ENCODE assay signal across 12 cellular contexts in the genomic region with DNA sequence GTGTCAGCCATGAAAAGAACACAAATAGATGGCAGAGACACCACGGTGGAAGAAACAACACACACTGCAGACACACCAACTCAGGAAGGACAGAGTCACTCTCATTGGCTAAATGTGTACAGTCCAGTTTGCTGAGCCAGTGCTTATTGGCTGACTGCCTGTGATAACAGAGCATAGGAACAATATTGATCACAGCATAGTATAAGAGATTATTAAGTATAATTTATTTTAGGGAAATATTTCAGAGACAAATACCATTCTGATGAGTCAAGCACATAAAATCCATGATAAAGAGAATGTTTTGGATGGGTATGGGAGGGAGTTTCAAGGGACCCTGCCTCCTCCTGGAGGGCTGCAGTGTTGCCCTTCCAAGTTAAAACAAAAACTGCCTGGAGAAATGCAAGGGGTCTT. TPM values are rescaled to one million over a fixed set of nuclear protein-coding genes. Genes with fewer than 3 reads are reported as not detected.
DNase-seq lines count a peak whose midpoint lies in the region; ATAC-seq, FAIRE-seq and TF ChIP-seq lines count a peak whose summit lies in the region.
"Had no signal": no experiment of that assay in that cellular context is flagged by ENCODE, and none has a peak within 500 bp of the region (broad histone marks: within the 10 kb centered on the region; RNA-seq: fewer than 3 reads in every experiment).

No MANE protein-coding gene starts in this region.

- H2AFZ ChIP-seq in GM23338 (no peak overlapping the region), OCI-LY7 (ENCODE audit: low read length) (no peak overlapping the region)

- intact Hi-C loops in OCI-LY7 (cut with micrococcal nuclease; ENCODE audit: unreplicated experiment) = no loop called here
- intact Hi-C loops in kidney (cut with DNase I) = no loop called here

- FAIRE-seq in kidney (lab: Jason Lieb, UNC) = no peak

- H3F3A ChIP-seq in GM23338 (replicated peaks; ENCODE audit: low read depth) = no peaks in the 10 kb centered on the region

- H3K36me3 Mint-ChIP-seq in GM23338 (ENCODE audit: low read depth) = no peaks in the 10 kb centered on the region

- H3K27me3 Mint-ChIP-seq in GM23338 (ENCODE audit: insufficient read depth, low read depth, poor library complexity) = no peaks in the 10 kb centered on the region
- H3K27me3 Mint-ChIP-seq: activated naive CD8-positive, alpha-beta T cell had no signal

- H3K9me2 ChIP-seq in GM23338 (ENCODE audit: insufficient read depth) (peaks cover 4% of the 10 kb centered on the region; the same call in 1 of the 2 replicates), OCI-LY7 (ENCODE audit: insufficient read depth, low read length) (no peaks in the 10 kb centered on the region; the same call in 1 of the 2 replicates)

- H3K36me3 ChIP-seq in BLaER1 (no peaks in the 10 kb centered on the region), GM23338 (ENCODE audit: insufficient read depth) (no peaks in the 10 kb centered on the region), OCI-LY7 (ENCODE audit: insufficient read depth, low read length) (peaks cover 4% of the 10 kb centered on the region; the same call in 1 of the 2 replicates), kidney (ENCODE audit: control insufficient read depth in 1 of 2, insufficient read depth in 2 of 2, low read length in 2 of 2) (no peaks in the 10 kb centered on the region)

- H3K9me3 Mint-ChIP-seq in GM23338 = no peaks in the 10 kb centered on the region; the same call in 2 of the 3 replicates

- no peaks in the 10 kb centered on the region for H3K27me3 ChIP-seq in BLaER1
- no peaks in the 10 kb centered on the region for H3K27me3 ChIP-seq in GM23338 (ENCODE audit: insufficient read depth)

- TF ChIP-seq CTCF in GM23338 (conservative IDR thresholded peaks at IDR 0.05; ENCODE audit: low read depth in 2 of 2) (peak; percentile 23 to 44; a peak in 3 of 4 replicates), OCI-LY7 (conservative IDR thresholded peaks at IDR 0.05; ENCODE audit: low read length) (0 out of 2 replicates have a peak, but pooled peaks have one; percentile 8), kidney (IDR thresholded peaks at IDR 0.05; ENCODE audit: borderline replicate concordance, extremely low read depth, insufficient read depth) (no peak)

- H3K27ac ChIP-seq in BLaER1 = no peak overlapping the region
- no peak overlapping the region for H3K27ac ChIP-seq in GM23338 (ENCODE audit: low read depth)
- H3K27ac ChIP-seq in OCI-LY7 (ENCODE audit: low read depth, low read length, poor library complexity, severe bottlenecking) = no peak overlapping the region
- no peak overlapping the region for H3K27ac ChIP-seq in kidney (ENCODE audit: low read depth in 2 of 2, low read length in 2 of 2)

- H3K9ac ChIP-seq in BLaER1 = no peak overlapping the region
- no peak overlapping the region for H3K9ac ChIP-seq in kidney (ENCODE audit: low read length in 2 of 2)

- H3K4me3 ChIP-seq in BLaER1 = no peak overlapping the region
- H3K4me3 ChIP-seq in GM23338 = no peak overlapping the region
- H3K4me3 ChIP-seq in OCI-LY7 (ENCODE audit: low read depth, low read length, poor library complexity, severe bottlenecking) = no peak overlapping the region
- no peak overlapping the region for H3K4me3 ChIP-seq in kidney (ENCODE audit: low read length in 2 of 2)

- no peak overlapping the region for H3K27ac Mint-ChIP-seq in GM23338
- H3K27ac Mint-ChIP-seq: activated naive CD8-positive, alpha-beta T cell had no signal

- no peak overlapping the region for H3K4me3 Mint-ChIP-seq in GM23338
- H3K4me3 Mint-ChIP-seq: activated naive CD8-positive, alpha-beta T cell had no signal

- DNase-seq in GM23338 (ENCODE audit: low spot score) = peak; percentile 59
- no peak for DNase-seq in OCI-LY7 (ENCODE audit: low spot score)
- peak; percentile 25 for DNase-seq in hepatic stellate cell (ENCODE audit: low spot score)
- no peak for DNase-seq in kidney
- no peak for DNase-seq in activated gamma-delta T cell treated with Interleukin-2 at 50 U/mL for 16 hours
- no peak for DNase-seq in amniotic stem cell (lab: John Stamatoyannopoulos, UW)
- DNase-seq: activated CD4-positive, CD25-positive, alpha-beta regulatory T cell treated with anti-CD3 and anti-CD28 coated beads, Interleukin-2, amount 50 U/mL, for 72 hours; Caco-2; NCI-H1694 had no signal

- H3K79me2 ChIP-seq in GM23338 (replicated peaks; ENCODE audit: insufficient read depth) = peaks cover 9% of the 10 kb centered on the region; the same call in 1 of the 2 replicates
- no peaks in the 10 kb centered on the region; the same call in 1 of the 2 replicates for H3K79me2 ChIP-seq in OCI-LY7 (ENCODE audit: insufficient read depth, low read depth, low read length)

- peaks cover 5% of the 10 kb centered on the region; the same call in 1 of the 3 replicates for H3K4me1 Mint-ChIP-seq in GM23338

- H3K4me2 ChIP-seq in BLaER1 = peak overlapping the region; percentile 34
- H3K4me2 ChIP-seq in GM23338 = no peak overlapping the region
- peak overlapping the region; percentile 33 for H3K4me2 ChIP-seq in OCI-LY7 (ENCODE audit: low read length)

- ATAC-seq in GM23338 (peak; percentile 60), HG03196 (IDR thresholded peaks at IDR 0.05; ENCODE audit: unreplicated experiment) (no peak)

- no peaks in the 10 kb centered on the region for H4K20me1 ChIP-seq in BLaER1
- no peaks in the 10 kb centered on the region for H4K20me1 ChIP-seq in GM23338 (replicated peaks; ENCODE audit: insufficient read depth)
- H4K20me1 ChIP-seq in OCI-LY7 (ENCODE audit: insufficient read depth, low read length) = no peaks in the 10 kb centered on the region

- H3K9me3 ChIP-seq in BLaER1 (peaks cover 2% of the 10 kb centered on the region), OCI-LY7 (ENCODE audit: low read length) (no peaks in the 10 kb centered on the region), kidney (ENCODE audit: control insufficient read depth in 1 of 2, low read length in 2 of 2) (no peaks in the 10 kb centered on the region)
- H3K9me3 ChIP-seq: Caco-2 had no signal

- POLR2A ChIA-PET in OCI-LY7 (lab: Charles Lee) = interaction anchor here (1.0 kb wide), 1 partner anchor 26 kb away, joined by 4 read pairs; no protein-coding TSS in a partner anchor

- H3K4me1 ChIP-seq in BLaER1 (peaks cover 9% of the 10 kb centered on the region), GM23338 (ENCODE audit: insufficient read depth) (peaks cover 12% of the 10 kb centered on the region; the same call in 1 of the 2 replicates), OCI-LY7 (ENCODE audit: insufficient read depth, low read length, poor library complexity, severe bottlenecking) (peaks cover 12% of the 10 kb centered on the region), kidney (ENCODE audit: control insufficient read depth in 1 of 2, insufficient read depth in 1 of 2, low read depth in 1 of 2, low read length in 2 of 2) (peaks cover 0 to 5% of the 10 kb centered on the region in 2 donors)

- BruUV-seq in OCI-LY7 (replicated peaks; lab: Mats Ljungman, UMichigan) = no TSS peak

- CTCF ChIA-PET in OCI-LY7 (lab: Charles Lee; ENCODE audit: unreplicated experiment) = interaction anchor here (0.6 kb wide), 1 partner anchor 392 kb away, joined by 3 read pairs; no protein-coding TSS in a partner anchor

TF ChIP-seq in GM23338, 12 proteins besides CTCF, POLR2A, EP300 and RAD21 (continues in another document):
- TF ChIP-seq, protein P1, sequence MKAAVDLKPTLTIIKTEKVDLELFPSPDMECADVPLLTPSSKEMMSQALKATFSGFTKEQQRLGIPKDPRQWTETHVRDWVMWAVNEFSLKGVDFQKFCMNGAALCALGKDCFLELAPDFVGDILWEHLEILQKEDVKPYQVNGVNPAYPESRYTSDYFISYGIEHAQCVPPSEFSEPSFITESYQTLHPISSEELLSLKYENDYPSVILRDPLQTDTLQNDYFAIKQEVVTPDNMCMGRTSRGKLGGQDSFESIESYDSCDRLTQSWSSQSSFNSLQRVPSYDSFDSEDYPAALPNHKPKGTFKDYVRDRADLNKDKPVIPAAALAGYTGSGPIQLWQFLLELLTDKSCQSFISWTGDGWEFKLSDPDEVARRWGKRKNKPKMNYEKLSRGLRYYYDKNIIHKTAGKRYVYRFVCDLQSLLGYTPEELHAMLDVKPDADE (IDR thresholded peaks at IDR 0.05) = no peak
- no peak for TF ChIP-seq JUNB (IDR thresholded peaks at IDR 0.05; ENCODE audit: unreplicated experiment)
- TF ChIP-seq EZH2phosphoT487 (IDR thresholded peaks at IDR 0.05; ENCODE audit: unreplicated experiment) = no peak
- no peak for TF ChIP-seq NANOG (IDR thresholded peaks at IDR 0.05; ENCODE audit: borderline replicate concordance)
- TF ChIP-seq ZNF114 (CRISPR knock-in tag; IDR thresholded peaks at IDR 0.05) = no peak
- TF ChIP-seq STAT1 (IDR thresholded peaks at IDR 0.05; ENCODE audit: unreplicated experiment) = no peak
- no peak for TF ChIP-seq EZH2 (IDR thresholded peaks at IDR 0.05; ENCODE audit: low read depth, unreplicated experiment)

RNA-seq across cellular contexts. Expression of a gene that starts 50.9 kb away (rescaled TPM):
- 15.5 and 16.0 TPM in 2 replicates for total RNA-seq in GM23338 (2014; rRNA removed; shearing (Covaris generic))
- polyA plus RNA-seq in GM23338 (2016; fragmentation: Nextera tagmentation; extraction: Ambion mirVana) (26.8 and 36.2 TPM in 2 replicates), kidney (ENCODE audit: insufficient read depth, low read depth, low replicate concordance) (59.9 TPM)
- 18.0 and 32.8 TPM in 2 replicates for total RNA-seq in OCI-LY7 (2014; rRNA removed; shearing (Covaris generic))
- total RNA-seq in OCI-LY7 (2022) (93.4 and 102 TPM in 2 replicates), kidney (173 TPM)

Comparison
In these comparisons a context has a peak if more than half of its experiments do, and no peak if none do; other contexts are left out.
1. DNase-seq: peak in GM23338 (single experiment) and hepatic stellate cell (single experiment); none in OCI-LY7 (single experiment), kidney (single experiment), activated gamma-delta T cell treated with Interleukin-2 at 50 U/mL for 16 hours (single experiment) and amniotic stem cell (single experiment).